In genomic region chr7:111735661-111736323, GRCh38 we compare ENCODE assay signal across 9 cellular contexts.
DNase-seq lines count a peak whose midpoint lies in the region; ATAC-seq, FAIRE-seq and TF ChIP-seq lines count a peak whose summit lies in the region.
"Had no signal": no experiment of that assay in that cellular context is flagged by ENCODE, and none has a peak within 500 bp of the region (broad histone marks: within the 10 kb centered on the region; RNA-seq: fewer than 3 reads in every experiment).

No MANE protein-coding gene starts in this region.

- H3K4me1 ChIP-seq in A549 = peaks cover 13% of the 10 kb centered on the region

- 28% methylated on average over 7 of the region's 7 CpGs for WGBS in A549 (ENCODE audit: missing lambda C conversion rate)

- TF ChIP-seq RAD21 in A549 (conservative IDR thresholded peaks at IDR 0.05 in 1 of 2, IDR thresholded peaks at IDR 0.05 in 1 of 2) = peak; percentile 95 to 98

- no peaks in the 10 kb centered on the region for H3K9me3 ChIP-seq in A549

- peak; percentile 92 for FAIRE-seq in A549 (lab: Jason Lieb, UNC)
- no peak for FAIRE-seq in bronchial epithelial cell (lab: Jason Lieb, UNC)

- ATAC-seq in A549 (peak; percentile 71 to 83), HG02798 (IDR thresholded peaks at IDR 0.05; ENCODE audit: poor library complexity, unreplicated experiment) (peak; percentile 62)

- no peak overlapping the region for H3K4me2 ChIP-seq in A549

- no peak for TF ChIP-seq POLR2A in A549 (IDR thresholded peaks at IDR 0.05; ENCODE audit: low read length)

- H3K27ac ChIP-seq in A549 = no peak overlapping the region; a peak in 2 of 6 replicates
- H3K27ac ChIP-seq: skin epidermis had no signal

- H3K36me3 ChIP-seq in bronchial epithelial cell (ENCODE audit: control insufficient read depth, insufficient read depth, low read length) = peaks cover 3% of the 10 kb centered on the region

- POLR2A ChIA-PET in A549 (lab: Yijun Ruan, JAX) = no interaction called here

- CTCF ChIA-PET in A549 (lab: Yijun Ruan, JAX) = interaction anchor here (0.6 to 1.7 kb wide), 29 partner anchors 8 to 767 kb away, joined by 3 to 13 read pairs (median 4); partner anchors contain the start of genes IMMP2L and LRRN3

- no peak for TF ChIP-seq EP300 in A549 (IDR thresholded peaks at IDR 0.05)

- no peak overlapping the region for H3K4me3 ChIP-seq in A549
- no peak overlapping the region for H3K4me3 ChIP-seq in bronchial epithelial cell (ENCODE audit: low read depth, low read length)
- H3K4me3 ChIP-seq: skin epidermis had no signal

- peak; percentile 62 to 75 for DNase-seq in A549 (ENCODE audit: low read depth in 1 of 2, low spot score in 1 of 2)
- DNase-seq in NCI-H187 (lab: John Stamatoyannopoulos, UW) = peak; percentile 11 to 31
- peak; percentile 6 for DNase-seq in T1000 (lab: John Stamatoyannopoulos, UW)
- DNase-seq in bronchial epithelial cell (ENCODE audit: low read depth) = peak; percentile 62
- DNase-seq in kidney glomerular epithelial cell (lab: John Stamatoyannopoulos, UW) = peak; percentile 38
- peak; percentile 4 to 59 (median 32) for DNase-seq in stimulated activated CD4-positive, alpha-beta T cell treated with anti-CD3 and anti-CD28 coated beads, TNF-alpha, amount 100 ng/mL, for 24 hours (ENCODE audit: low read depth in 3 of 3)

- peak; percentile 96 for TF ChIP-seq CTCF in A549 (IDR thresholded peaks at IDR 0.05)
- TF ChIP-seq CTCF in GM12874 (IDR thresholded peaks at IDR 0.05; ENCODE audit: insufficient read depth, low read depth, low read length) = peak; percentile 67
- peak; percentile 70 for TF ChIP-seq CTCF in bronchial epithelial cell (IDR thresholded peaks at IDR 0.05; ENCODE audit: insufficient read depth, low read length, severe bottlenecking)

- H3K27me3 ChIP-seq in bronchial epithelial cell (ENCODE audit: control insufficient read depth, insufficient read depth, low read length) = no peaks in the 10 kb centered on the region

TF ChIP-seq in A549, 52 proteins besides CTCF, POLR2A, EP300 and RAD21:
- TF ChIP-seq EHF (CRISPR knock-in tag; IDR thresholded peaks at IDR 0.05) = no peak
- TF ChIP-seq CEBPB (IDR thresholded peaks at IDR 0.05) = peak in 1 of 2 experiments; percentile 51; a peak in 1 of 4 replicates
- no peak for TF ChIP-seq MAFK (IDR thresholded peaks at IDR 0.05; ENCODE audit: partially characterized antibody)
- no peak for TF ChIP-seq PBX3 (IDR thresholded peaks at IDR 0.05)
- TF ChIP-seq ESRRA (IDR thresholded peaks at IDR 0.05; ENCODE audit: borderline replicate concordance, low read length) = no peak
- TF ChIP-seq BHLHE40 (IDR thresholded peaks at IDR 0.05; ENCODE audit: low read depth, low read length) = no peak
- TF ChIP-seq FOSL2 (IDR thresholded peaks at IDR 0.05) = no peak
- peak; percentile 79 for TF ChIP-seq FOSL2 (CRISPR knock-in tag; IDR thresholded peaks at IDR 0.05)
- no peak for TF ChIP-seq E2F6 (IDR thresholded peaks at IDR 0.05; ENCODE audit: borderline replicate concordance, low read depth)
- 0 out of 2 replicates have a peak, but pooled peaks have one; percentile 4 for TF ChIP-seq ZC3H11A (IDR thresholded peaks at IDR 0.05)
- TF ChIP-seq KDM1A (IDR thresholded peaks at IDR 0.05; ENCODE audit: low read depth) = no peak
- peak; percentile 94 for TF ChIP-seq SMC3 (IDR thresholded peaks at IDR 0.05)
- TF ChIP-seq JUNB (IDR thresholded peaks at IDR 0.05) = no peak
- no peak for TF ChIP-seq EHMT2 (IDR thresholded peaks at IDR 0.05; ENCODE audit: low read depth)
- TF ChIP-seq HES2 (IDR thresholded peaks at IDR 0.05) = no peak
- no peak for TF ChIP-seq ATOH8 (CRISPR knock-in tag; IDR thresholded peaks at IDR 0.05; ENCODE audit: low read depth)
TF ChIP-seq in A549: peak in this region for 4.

Comparison
In these comparisons a context has a peak if more than half of its experiments do, and no peak if none do; other contexts are left out.
1. DNase-seq: peak in every context shown above with its lines; median percentile 68 in A549; 62 in bronchial epithelial cell; 38 in kidney glomerular epithelial cell; 32 in stimulated activated CD4-positive, alpha-beta T cell treated with anti-CD3 and anti-CD28 coated beads, TNF-alpha, amount 100 ng/mL, for 24 hours; 21 in NCI-H187; 6 in T1000.